In genomic region chr2:88350641-88351601, GRCh38 we compare ENCODE assay signal across 8 cellular contexts.
DNase-seq lines count a peak whose midpoint lies in the region; ATAC-seq and TF ChIP-seq lines count a peak whose summit lies in the region.

No MANE protein-coding gene starts in this region.

- no peak overlapping the region for H3K27ac ChIP-seq in neutrophil
- H3K27ac ChIP-seq in thoracic aorta: no peak overlapping the region

- TF ChIP-seq CTCF in foreskin fibroblast (IDR thresholded peaks at IDR 0.05; ENCODE audit: low read depth, low read length) (peak; percentile 38), neutrophil (IDR thresholded peaks at IDR 0.05) (peak; percentile 51), thoracic aorta (IDR thresholded peaks at IDR 0.05) (peak; percentile 46)

- peak; percentile 64 for ATAC-seq in GM21529 (IDR thresholded peaks at IDR 0.05; ENCODE audit: unreplicated experiment)
- no peak for ATAC-seq in thoracic aorta (ENCODE audit: insufficient number of reproducible peaks, low FRiP score, low read depth)
- ATAC-seq in GM21825 (IDR thresholded peaks at IDR 0.05; ENCODE audit: unreplicated experiment): no peak

- no peaks in the 10 kb centered on the region for H3K36me3 ChIP-seq in neutrophil
- H3K36me3 ChIP-seq in thoracic aorta: no peaks in the 10 kb centered on the region

- DNase-seq in Ammon's horn (ENCODE audit: low spot score) (peak; percentile 11), NCI-H748 treated with DMSO at 0.1 percent for 48 hours (lab: John Stamatoyannopoulos, UW) (peak; percentile 10), foreskin fibroblast (peak in 1 of 2 donors; percentile 4), thoracic aorta (ENCODE audit: low spot score) (no peak)
- DNase-seq in activated T-cell treated with anti-CD3 and anti-CD28 coated beads, Interleukin-2, amount 50 U/mL, for 48 hours: peak; percentile 77 to 80

- H3K4me3 ChIP-seq in foreskin fibroblast (ENCODE audit: low read depth in 1 of 2, low read length in 2 of 2) (no peak overlapping the region), neutrophil (ENCODE audit: low read depth in 1 of 2, low read length in 1 of 2) (no peak overlapping the region), thoracic aorta (peak overlapping the region; percentile 3)

- peaks cover 69% of the 10 kb centered on the region for H3K27me3 ChIP-seq in neutrophil
- H3K27me3 ChIP-seq in thoracic aorta (replicated peaks; ENCODE audit: insufficient read depth): no peaks in the 10 kb centered on the region

- H3K4me1 ChIP-seq in neutrophil (ENCODE audit: control insufficient read depth in 1 of 2, insufficient read depth in 1 of 2, low read depth in 1 of 2, low read length in 1 of 2) (no peaks in the 10 kb centered on the region), thoracic aorta (ENCODE audit: control insufficient read depth in 1 of 2, low read depth in 2 of 2) (no peaks in the 10 kb centered on the region)

- H3K9me3 ChIP-seq in neutrophil: no peaks in the 10 kb centered on the region
- no peaks in the 10 kb centered on the region for H3K9me3 ChIP-seq in thoracic aorta
